Comparison of ENCODE assay signal across 10 cellular contexts in the genomic region with DNA sequence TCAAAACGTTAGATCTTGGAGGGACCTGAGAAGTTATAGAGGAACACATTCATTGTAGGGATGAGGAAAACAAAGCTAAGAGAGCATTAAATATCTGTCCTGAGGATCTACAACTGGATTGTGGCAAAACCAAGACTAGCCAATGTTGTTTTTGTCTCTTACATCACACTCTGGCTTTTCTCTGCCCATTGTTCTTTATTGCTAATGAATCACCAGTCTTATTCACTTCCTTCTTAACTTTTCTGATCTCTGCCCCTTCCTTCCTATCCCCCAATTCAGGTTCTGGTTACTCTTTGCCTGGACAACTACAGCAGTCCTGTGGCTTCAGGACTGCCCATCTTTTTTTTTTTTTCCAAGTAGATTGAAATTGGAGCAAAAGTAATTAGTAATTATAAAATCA. TPM values are rescaled to one million over a fixed set of nuclear protein-coding genes. Genes with fewer than 3 reads are reported as not detected.
A peak's percentile ranks its signal among the peaks of the same experiment; 100 is the strongest.
DNase-seq lines count a peak whose midpoint lies in the region; ATAC-seq and TF ChIP-seq lines count a peak whose summit lies in the region.
"Had no signal": no experiment of that assay in that cellular context is flagged by ENCODE, and none has a peak within 500 bp of the region (broad histone marks: within the 10 kb centered on the region; RNA-seq: fewer than 3 reads in every experiment).

No MANE protein-coding gene starts in this region.

- no peak for TF ChIP-seq CTCF in AG09309 (IDR thresholded peaks at IDR 0.05; ENCODE audit: control insufficient read depth, insufficient read depth, low read depth, low read length, missing control alignments)
- TF ChIP-seq CTCF in HFFc6 (IDR thresholded peaks at IDR 0.05), result no peak
- TF ChIP-seq CTCF in foreskin fibroblast (IDR thresholded peaks at IDR 0.05; ENCODE audit: low read depth, low read length), result no peak

- DNase-seq in AG09309 (ENCODE audit: low read depth) (peak; percentile 42), HFFc6 (peak; percentile 61), T-helper 17 cell (no peak), foreskin fibroblast (peak; percentile 59 to 73), T-helper 2 cell (no peak)
- DNase-seq: NCI-H2081 treated with DMSO at 0.1 percent for 48 hours had no signal

- peaks cover 3% of the 10 kb centered on the region for H3K9me3 Mint-ChIP-seq in HFFc6

- H3K4me3 Mint-ChIP-seq in HFFc6 (peak overlapping the region; percentile 14; the same call in 1 of the 2 replicates), T-helper 17 cell (peak overlapping the region; percentile 61)

- peak overlapping the region; percentile 16; the same call in 1 of the 2 replicates for H3K27ac Mint-ChIP-seq in HFFc6
- H3K27ac Mint-ChIP-seq in T-helper 17 cell, result no peak overlapping the region

- no peaks in the 10 kb centered on the region for H3K9me3 ChIP-seq in T-helper 17 cell (ENCODE audit: control insufficient read depth, low read length, poor library complexity, severe bottlenecking)

- H3K27me3 Mint-ChIP-seq in HFFc6 (ENCODE audit: insufficient read depth) (no peaks in the 10 kb centered on the region; the same call in 1 of the 2 replicates), T-helper 17 cell (peaks cover 35% of the 10 kb centered on the region)

- H3K4me1 Mint-ChIP-seq in HFFc6 (ENCODE audit: low read depth) (peaks cover 28% of the 10 kb centered on the region), T-helper 17 cell (peaks cover 14% of the 10 kb centered on the region)

- H3K36me3 Mint-ChIP-seq in HFFc6 (ENCODE audit: low read depth), result peaks cover 9% of the 10 kb centered on the region
- H3K36me3 Mint-ChIP-seq in T-helper 17 cell (ENCODE audit: low read depth), result peaks cover 2% of the 10 kb centered on the region

- ATAC-seq in T-helper 17 cell (no peak), HG03280 (IDR thresholded peaks at IDR 0.05; ENCODE audit: unreplicated experiment) (no peak), HG03097 (IDR thresholded peaks at IDR 0.05; ENCODE audit: low FRiP score, unreplicated experiment) (no peak), GM18868 (IDR thresholded peaks at IDR 0.05; ENCODE audit: unreplicated experiment) (no peak)

- H3K4me3 ChIP-seq in AG09309 (ENCODE audit: control insufficient read depth, low read depth, low read length) (no peak overlapping the region), foreskin fibroblast (ENCODE audit: low read depth in 1 of 2, low read length in 2 of 2) (no peak overlapping the region)
- H3K4me3 ChIP-seq: smooth muscle cell had no signal

RNA-seq across cellular contexts. Expression of gene PREP, which starts 57.0 kb away (rescaled TPM):
- 10 to 100 TPM; 35.4 to 42.1 (median 36.8) TPM for total RNA-seq in HFFc6 (2021; fragmentation: NEBNext Ultra II Directional; extraction: Animal tissue kit (Norgen Biotek cat#: 25700))
- total RNA-seq in T-helper 17 cell, result 10 to 100 TPM; 26.2 to 27.8 TPM

Comparison
In these comparisons a context has a peak if more than half of its experiments do, and no peak if none do; other contexts are left out.
1. DNase-seq: peak in AG09309 (single experiment), HFFc6 (single experiment) and foreskin fibroblast (2 of 2); none in T-helper 17 cell (0 of 3) and T-helper 2 cell (0 of 5).